Comparison of ENCODE assay signal across 11 cellular contexts in the genomic region with DNA sequence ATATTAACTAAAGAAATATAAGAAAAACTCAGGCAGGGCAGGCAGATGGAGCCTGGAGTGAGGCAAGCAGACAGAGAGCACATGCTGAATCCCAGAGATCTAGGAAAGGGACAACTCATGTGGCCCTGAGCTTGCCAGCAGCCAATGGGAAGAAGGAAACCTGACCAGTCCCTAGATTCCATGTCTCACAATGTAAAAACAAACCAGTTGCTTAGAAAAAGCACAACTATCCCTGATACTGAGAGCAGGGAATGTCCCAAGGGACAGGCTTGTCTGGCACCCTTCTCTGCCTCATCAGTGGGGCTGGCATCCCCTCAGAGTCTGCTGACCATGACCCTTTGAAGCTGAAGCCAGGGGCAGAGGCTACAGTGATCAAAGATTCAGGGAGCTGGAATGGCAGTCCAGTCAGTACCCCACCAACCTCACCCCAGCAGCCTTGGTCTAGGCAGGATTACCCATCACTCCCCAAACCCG. TPM values are rescaled to one million over a fixed set of nuclear protein-coding genes. Genes with fewer than 3 reads are reported as not detected.
DNase-seq lines count a peak whose midpoint lies in the region; ATAC-seq, FAIRE-seq and TF ChIP-seq lines count a peak whose summit lies in the region.
"Had no signal": no experiment of that assay in that cellular context is flagged by ENCODE, and none has a peak within 500 bp of the region (broad histone marks: within the 10 kb centered on the region; RNA-seq: fewer than 3 reads in every experiment).

No MANE protein-coding gene starts in this region.

- TF ChIP-seq EP300 in GM12878 (IDR thresholded peaks at IDR 0.05; ENCODE audit: borderline replicate concordance in 1 of 2, control insufficient read depth in 1 of 2, low read depth in 2 of 2, low read length in 2 of 2) = no peak

- H4K20me1 ChIP-seq in GM12878 (ENCODE audit: control insufficient read depth, insufficient read depth) = no peaks in the 10 kb centered on the region

- no peak for TF ChIP-seq POLR2A in GM12878 (IDR thresholded peaks at IDR 0.05; ENCODE audit: low read depth, low read length)
- TF ChIP-seq POLR2A in testis (IDR thresholded peaks at IDR 0.05) = no peak

- no peaks in the 10 kb centered on the region for H3K36me3 Mint-ChIP-seq in activated CD4-positive, alpha-beta T cell treated with anti-CD3 and anti-CD28 coated beads for 36 hours (ENCODE audit: low read depth)

- H3K4me1 Mint-ChIP-seq in activated CD4-positive, alpha-beta T cell treated with anti-CD3 and anti-CD28 coated beads for 36 hours = peaks cover 32% of the 10 kb centered on the region

- 0% methylated on average over 1 of the region's 1 CpG for WGBS in GM12878 (ENCODE audit: insufficient coverage, insufficient replicate concordance, low lambda C conversion rate, missing lambda C conversion rate)
- WGBS in mesenchymal stem cell = 93% methylated on average over 1 of the region's 1 CpG
- 45% methylated on average over 1 of the region's 1 CpG; no CpG with 5 or more reads in 1 of the 2 donors for WGBS in testis, 2 donors

- peak overlapping the region; percentile 50 for H2BK120ac ChIP-seq in mesenchymal stem cell (ENCODE audit: low read depth, low read length)

- H3K27me3 ChIP-seq in GM12878 (replicated peaks in 1 of 2; ENCODE audit: control insufficient read depth in 2 of 2, insufficient read depth in 2 of 2, low read length in 1 of 2) (no peaks in the 10 kb centered on the region), mesenchymal stem cell (ENCODE audit: control insufficient read depth in 1 of 2, insufficient read depth in 1 of 2, low read length in 2 of 2) (no peaks in the 10 kb centered on the region), testis (no peaks in the 10 kb centered on the region)

- RAD21 ChIA-PET in GM12878 (lab: Charles Lee; ENCODE audit: unreplicated experiment) = interaction anchor here (0.8 to 1.9 kb wide), 4 partner anchors 9 to 148 kb away, joined by 3 to 5 read pairs (median 4); no protein-coding TSS in a partner anchor

- CTCF ChIA-PET in activated CD4-positive, alpha-beta T cell treated with anti-CD3 and anti-CD28 coated beads for 36 hours (lab: Charles Lee) = no interaction called here
- CTCF ChIA-PET in GM12878 (lab: Yijun Ruan, JAX) = interaction anchor here (0.9 to 1.5 kb wide), 6 partner anchors 8 to 127 kb away, joined by 3 to 4 read pairs (median 3); no protein-coding TSS in a partner anchor

- H4K91ac ChIP-seq in mesenchymal stem cell (ENCODE audit: low read length) = peak overlapping the region; percentile 87

- H3K4me2 ChIP-seq in GM12878 (ENCODE audit: control insufficient read depth, insufficient read depth) (peak overlapping the region; percentile 20; the same call in 1 of the 2 replicates), mesenchymal stem cell (ENCODE audit: low read length, poor library complexity, severe bottlenecking) (no peak overlapping the region)

- BruUV-seq in GM12878 (replicated peaks; lab: Mats Ljungman, UMichigan) = no TSS peak

- POLR2A ChIA-PET in activated CD4-positive, alpha-beta T cell treated with anti-CD3 and anti-CD28 coated beads for 36 hours (lab: Charles Lee) = no interaction called here
- POLR2A ChIA-PET in GM12878 (lab: Charles Lee) = interaction anchor here (0.5 to 1.4 kb wide), 5 partner anchors 9 to 147 kb away, joined by 4 to 7 read pairs (median 5); no protein-coding TSS in a partner anchor

- no peaks in the 10 kb centered on the region for H3K9me3 ChIP-seq in GM12878 (replicated peaks; ENCODE audit: control insufficient read depth, insufficient read depth, low read length)
- H3K9me3 ChIP-seq in mesenchymal stem cell (ENCODE audit: control insufficient read depth, low read length) = no peaks in the 10 kb centered on the region
- H3K9me3 ChIP-seq in testis = no peaks in the 10 kb centered on the region

- peak overlapping the region; percentile 87 for H3K27ac Mint-ChIP-seq in activated CD4-positive, alpha-beta T cell treated with anti-CD3 and anti-CD28 coated beads for 36 hours
- H3K27ac Mint-ChIP-seq: activated B cell treated with CpG ODN at 0.5 μM for 24 hours had no signal

- TF ChIP-seq RAD21 in GM12878 (IDR thresholded peaks at IDR 0.05; ENCODE audit: insufficient read depth, low read depth, low read length) = no peak

- H3K9me3 Mint-ChIP-seq in activated CD4-positive, alpha-beta T cell treated with anti-CD3 and anti-CD28 coated beads for 36 hours (ENCODE audit: low read depth) = no peaks in the 10 kb centered on the region
- H3K9me3 Mint-ChIP-seq: activated B cell treated with CpG ODN at 0.5 μM for 24 hours had no signal

- intact Hi-C loops in activated CD4-positive, alpha-beta T cell treated with anti-CD3 and anti-CD28 coated beads for 36 hours (cut with DNase I, micrococcal nuclease) = no loop called here
- intact Hi-C loops in GM12878 (cut with micrococcal nuclease; ENCODE audit: unreplicated experiment) = no loop called here
- intact Hi-C loops in testis (cut with DNase I; ENCODE audit: low total_unique reads) = no loop called here

- peak overlapping the region; percentile 44 to 70 for H3K4ac ChIP-seq in mesenchymal stem cell (ENCODE audit: low read depth in 1 of 2, low read length in 2 of 2)

- TF ChIP-seq CTCF in GM12878 (IDR thresholded peaks at IDR 0.05 in 2 of 3, conservative IDR thresholded peaks at IDR 0.05 in 1 of 3; ENCODE audit: control insufficient read depth in 2 of 3, extremely low read depth in 1 of 3, insufficient read depth in 1 of 3, low read depth in 3 of 3, low read length in 3 of 3) = no peak
- TF ChIP-seq CTCF in testis (IDR thresholded peaks at IDR 0.05) = no peak

- H3K36me3 ChIP-seq in GM12878 (ENCODE audit: control insufficient read depth in 2 of 2, insufficient read depth in 2 of 2, low read length in 1 of 2) (no peaks in the 10 kb centered on the region), mesenchymal stem cell (ENCODE audit: control insufficient read depth in 1 of 2, insufficient read depth in 2 of 2, low read depth in 1 of 2, low read length in 2 of 2) (peaks cover 11 to 36% of the 10 kb centered on the region in 2 experiments), testis (ENCODE audit: low read depth, missing control alignments) (no peaks in the 10 kb centered on the region)

- no peak overlapping the region for H3K27ac ChIP-seq in GM12878 (ENCODE audit: control insufficient read depth, insufficient read depth)
- peak overlapping the region; percentile 54 for H3K27ac ChIP-seq in mesenchymal stem cell (ENCODE audit: low read length, poor library complexity, severe bottlenecking)
- H3K27ac ChIP-seq in testis = peak overlapping the region; percentile 2 to 85

- H2BK15ac ChIP-seq in mesenchymal stem cell (ENCODE audit: low read depth, poor library complexity, severe bottlenecking) = peak overlapping the region; percentile 52

- H3K27me3 Mint-ChIP-seq in activated CD4-positive, alpha-beta T cell treated with anti-CD3 and anti-CD28 coated beads for 36 hours = no peaks in the 10 kb centered on the region
- H3K27me3 Mint-ChIP-seq: activated B cell treated with CpG ODN at 0.5 μM for 24 hours had no signal

- no peaks in the 10 kb centered on the region for H3K79me2 ChIP-seq in GM12878 (ENCODE audit: control insufficient read depth, insufficient read depth, low read length)

- SMC1A ChIA-PET in GM12878 (lab: Charles Lee; ENCODE audit: uncharacterized antibody, unreplicated experiment) = interaction anchor here (0.8 to 1.9 kb wide), 6 partner anchors 24 to 206 kb away, joined by 3 to 6 read pairs (median 4); no protein-coding TSS in a partner anchor

- H2AFZ ChIP-seq in GM12878 (ENCODE audit: control insufficient read depth, low read depth, low read length) (peak overlapping the region; percentile 57), mesenchymal stem cell (ENCODE audit: low read depth, low read length) (no peak overlapping the region)

- no peak for DNase-seq in activated CD4-positive, alpha-beta T cell treated with anti-CD3 and anti-CD28 coated beads for 36 hours
- no peak for DNase-seq in activated CD4-positive, alpha-beta T cell treated with anti-CD3 and anti-CD28 coated beads for 48 hours
- DNase-seq in GM12878 (ENCODE audit: low read depth, low spot score) = no peak
- DNase-seq in mesenchymal stem cell = peak; percentile 52
- no peak for DNase-seq in testis
- DNase-seq in activated CD4-positive, alpha-beta T cell treated with anti-CD3 and anti-CD28 coated beads, Interleukin-2, amount 50 U/mL, for 48 hours = no peak
- no peak for DNase-seq in cerebellum (ENCODE audit: low spot score)
- DNase-seq in NCI-H1105 treated with DMSO at 0.1 percent for 48 hours (lab: John Stamatoyannopoulos, UW) = no peak
- DNase-seq: 8988T, activated B cell treated with CpG ODN at 0.5 μM for 24 hours, NCI-H82 had no signal

- peaks cover 12% of the 10 kb centered on the region for H3K4me1 ChIP-seq in GM12878 (ENCODE audit: control insufficient read depth, insufficient read depth, low read length)
- peaks cover 52% of the 10 kb centered on the region for H3K4me1 ChIP-seq in mesenchymal stem cell (ENCODE audit: control insufficient read depth, insufficient read depth, low read depth, low read length)
- peaks cover 78% of the 10 kb centered on the region for H3K4me1 ChIP-seq in testis

- H3K4me3 ChIP-seq in GM12878 (no peak overlapping the region), mesenchymal stem cell (ENCODE audit: insufficient read depth in 1 of 2, low read depth in 1 of 2, low read length in 2 of 2) (no peak overlapping the region), testis (no peak overlapping the region)

- FAIRE-seq in GM12878 (lab: Jason Lieb, UNC) = peak; percentile 31

- peaks cover 27% of the 10 kb centered on the region for H3K79me1 ChIP-seq in mesenchymal stem cell (replicated peaks; ENCODE audit: low read length, poor library complexity, severe bottlenecking)

- peak overlapping the region; percentile 93 for H4K8ac ChIP-seq in mesenchymal stem cell (ENCODE audit: low read length)

- no peak overlapping the region for H2BK5ac ChIP-seq in mesenchymal stem cell (ENCODE audit: low read depth, low read length, poor library complexity, severe bottlenecking)

- in situ Hi-C loops in GM12878 (cut with MboI) = no loop called here

- H3K4me3 Mint-ChIP-seq in activated CD4-positive, alpha-beta T cell treated with anti-CD3 and anti-CD28 coated beads for 36 hours = peak overlapping the region; percentile 10
- H3K4me3 Mint-ChIP-seq: activated B cell treated with CpG ODN at 0.5 μM for 24 hours had no signal

- H3K18ac ChIP-seq in mesenchymal stem cell (ENCODE audit: low read depth in 1 of 2, low read length in 2 of 2) = peak overlapping the region; percentile 41 to 88

- no peak for ATAC-seq in activated CD4-positive, alpha-beta T cell treated with anti-CD3 and anti-CD28 coated beads for 36 hours
- no peak; the same call in none of the 3 replicates for ATAC-seq in GM12878

- H2AK5ac ChIP-seq in mesenchymal stem cell (ENCODE audit: low read length, severe bottlenecking) = peak overlapping the region; percentile 86

- H3K23ac ChIP-seq in mesenchymal stem cell (ENCODE audit: low read length in 2 of 2) = no peak overlapping the region

- H3K14ac ChIP-seq in mesenchymal stem cell (ENCODE audit: low read length in 2 of 2) = no peak overlapping the region

- peak overlapping the region; percentile 33 to 83 for H2BK12ac ChIP-seq in mesenchymal stem cell (ENCODE audit: low read length in 2 of 2)

- H3K9ac ChIP-seq in GM12878 (ENCODE audit: control insufficient read depth, insufficient read depth, low read length) (no peak overlapping the region), mesenchymal stem cell (ENCODE audit: low read length) (peak overlapping the region; percentile 92)

RNA-seq across cellular contexts. Expression of a gene that starts 27.8 kb away (rescaled TPM):
- total RNA-seq in activated CD4-positive, alpha-beta T cell treated with anti-CD3 and anti-CD28 coated beads for 36 hours = 10 to 100 TPM; 19.6 to 20.6 TPM
- 47.4 and 56.6 TPM in 2 replicates for total RNA-seq in GM12878 (2013; cell fraction: nucleolus; rRNA removed)
- total RNA-seq in GM12878 (2014; rRNA removed) (0.82 and 1.2 TPM in 2 replicates), GM12878 (2014; rRNA removed; fragmentation: Illumina TruSeq; extraction: Trizol) (0.63 and 0.83 TPM in 2 replicates), GM12878 (2021) (3.4 and 3.5 TPM in 2 replicates), testis (10 to 100 TPM; 51.8 to 54.2 TPM), cerebellum (16.1 TPM)
- polyA plus RNA-seq in GM12878 (2011; ENCODE audit: low read depth) = 0.75 TPM
- polyA plus RNA-seq in GM12878 (2011; rRNA removed) (0.62 and 0.71 TPM in 2 replicates), GM12878 (2014; fragmentation: Illumina TruSeq; extraction: Trizol) (0.06 and 0.40 TPM in 2 replicates), GM12878 (2014; fragmentation: Nextera tagmentation; extraction: Ambion mirVana) (not detected), GM12878 (2014; rRNA removed) (0.76 and 1.3 TPM in 2 replicates), GM12878 (2016; fragmentation: Nextera tagmentation; extraction: Ambion mirVana) (1 to 10 TPM in 1 of 2 experiments, under 1 TPM in 1; 0.30 to 1.1 TPM), testis (ENCODE audit: insufficient read depth, low read depth, low replicate concordance) (72.1 TPM)
- 0.93 and 1.1 TPM in 2 replicates for polyA plus RNA-seq in GM12878 (2011; cell fraction: cytosol; rRNA removed)
- polyA plus RNA-seq in GM12878 (2011; cell fraction: nucleus; rRNA removed) = 6.3 and 9.3 TPM in 2 replicates
- polyA plus RNA-seq in GM12878 (2012) = 4.3 and 6.8 TPM in 2 replicates
- polyA minus RNA-seq in GM12878 (2011; rRNA and poly(A)+ RNA removed) = 2.3 and 6.0 TPM in 2 replicates
- polyA minus RNA-seq in GM12878 (2011; cell fraction: cytosol; rRNA and poly(A)+ RNA removed) = 1.5 and 2.3 TPM in 2 replicates
- 4.8 and 5.2 TPM in 2 replicates for polyA minus RNA-seq in GM12878 (2011; cell fraction: nucleus; rRNA and poly(A)+ RNA removed)
- 26.3 TPM for polyA plus RNA-seq in mesenchymal stem cell (2013, experiment 1 of 2)
- polyA plus RNA-seq in mesenchymal stem cell (2013, experiment 2 of 2) = 21.0 TPM
